In the genomic region with DNA sequence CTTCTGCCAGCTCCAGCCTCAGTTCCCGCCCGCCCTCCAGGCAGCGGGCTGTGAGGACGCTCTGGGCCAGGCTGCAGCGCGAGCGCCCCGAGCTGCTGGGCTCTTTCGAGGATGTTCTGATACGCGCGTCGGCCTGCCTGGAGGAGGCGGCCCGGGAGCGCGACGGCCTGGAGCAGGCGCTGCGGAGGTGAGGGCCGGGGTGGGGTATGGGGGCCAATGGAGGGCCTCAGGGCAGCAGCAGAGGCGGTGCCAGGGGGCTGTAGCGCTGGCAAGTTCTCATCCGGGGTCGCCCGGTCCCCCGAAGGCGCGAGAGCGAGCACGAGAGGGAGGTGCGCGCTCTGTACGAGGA, we compare ENCODE assay signal across 1 cellular context.
TF ChIP-seq lines count a peak whose summit lies in the region.

No MANE protein-coding gene starts in this region.

TF ChIP-seq in GM12878, 131 proteins besides CTCF, POLR2A, EP300 and RAD21:
- no peak for TF ChIP-seq E2F4 (IDR thresholded peaks at IDR 0.05; ENCODE audit: low read depth, low read length)
- peak; percentile 59; the same call in 1 of the 2 replicates for TF ChIP-seq HDGF (IDR thresholded peaks at IDR 0.05)
